ENCODE assay signal across 24 cellular contexts in the genomic region with DNA sequence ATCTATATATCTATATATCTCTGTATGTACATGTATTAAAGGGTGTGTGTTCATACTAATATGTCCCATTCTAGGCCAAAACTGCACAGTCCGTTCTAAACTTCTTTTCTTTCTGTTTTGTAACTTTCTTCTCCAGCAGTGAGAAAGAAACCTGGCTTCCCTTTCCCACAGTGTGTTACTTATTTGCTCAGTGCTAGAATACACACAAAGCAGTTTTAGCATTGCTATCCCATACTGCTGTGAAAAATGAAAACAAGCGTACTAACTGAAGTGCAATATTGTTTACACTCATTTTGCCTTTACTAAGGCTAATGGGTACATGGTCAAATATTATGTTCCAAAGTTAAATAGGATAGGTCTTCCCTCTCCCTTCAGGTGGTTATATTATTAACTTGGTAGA.
"Had no signal": no experiment of that assay in that cellular context is flagged by ENCODE, and none has a peak within 500 bp of the region (broad histone marks: within the 10 kb centered on the region; RNA-seq: fewer than 3 reads in every experiment).

No MANE protein-coding gene starts in this region.

- H3K4me3 ChIP-seq: colonic mucosa, esophagus muscularis mucosa, gastroesophageal sphincter, heart left ventricle, hepatocyte, left lung, lower lobe of right lung, mucosa of descending colon had no signal

- H2AFZ ChIP-seq: hepatocyte had no signal

- FAIRE-seq: endothelial cell of umbilical vein, frontal cortex, kidney had no signal

- ATAC-seq: effector memory CD8-positive, alpha-beta T cell; foreskin keratinocyte; gastroesophageal sphincter; heart left ventricle; left colon; left lung; left ventricle myocardium superior; lower lobe of right lung; mucosa of descending colon; naive thymus-derived CD8-positive, alpha-beta T cell had no signal

- H3K36me3 ChIP-seq: colonic mucosa, esophagus muscularis mucosa, gastroesophageal sphincter, heart left ventricle, left lung, lower lobe of right lung had no signal

- H3K27ac ChIP-seq: colonic mucosa, esophagus muscularis mucosa, foreskin keratinocyte, gastroesophageal sphincter, heart left ventricle, hepatocyte, left lung, lower lobe of right lung had no signal

- H3K27me3 ChIP-seq: colonic mucosa, esophagus muscularis mucosa, foreskin keratinocyte, gastroesophageal sphincter, heart left ventricle, hepatocyte, left lung had no signal

- H3K4me2 ChIP-seq: hepatocyte had no signal

- H3K4me1 ChIP-seq: colonic mucosa, esophagus muscularis mucosa, gastroesophageal sphincter, heart left ventricle, left lung, lower lobe of right lung had no signal

- DNase-seq: colonic mucosa; cortex of kidney; effector CD8-positive, alpha-beta T cell; effector memory CD8-positive, alpha-beta T cell; foreskin keratinocyte; heart left ventricle; hypothalamus; immature natural killer cell; islet precursor cell; kidney; kidney glomerular epithelial cell; left colon; left lung; left ventricle myocardium superior; lower lobe of right lung; mesenchymal stem cell; mucosa of descending colon; naive B cell; naive thymus-derived CD8-positive, alpha-beta T cell had no signal

- H3K79me2 ChIP-seq: hepatocyte had no signal

- H3K9me3 ChIP-seq: colonic mucosa, lower lobe of right lung, mucosa of descending colon had no signal
